In the genomic region with DNA sequence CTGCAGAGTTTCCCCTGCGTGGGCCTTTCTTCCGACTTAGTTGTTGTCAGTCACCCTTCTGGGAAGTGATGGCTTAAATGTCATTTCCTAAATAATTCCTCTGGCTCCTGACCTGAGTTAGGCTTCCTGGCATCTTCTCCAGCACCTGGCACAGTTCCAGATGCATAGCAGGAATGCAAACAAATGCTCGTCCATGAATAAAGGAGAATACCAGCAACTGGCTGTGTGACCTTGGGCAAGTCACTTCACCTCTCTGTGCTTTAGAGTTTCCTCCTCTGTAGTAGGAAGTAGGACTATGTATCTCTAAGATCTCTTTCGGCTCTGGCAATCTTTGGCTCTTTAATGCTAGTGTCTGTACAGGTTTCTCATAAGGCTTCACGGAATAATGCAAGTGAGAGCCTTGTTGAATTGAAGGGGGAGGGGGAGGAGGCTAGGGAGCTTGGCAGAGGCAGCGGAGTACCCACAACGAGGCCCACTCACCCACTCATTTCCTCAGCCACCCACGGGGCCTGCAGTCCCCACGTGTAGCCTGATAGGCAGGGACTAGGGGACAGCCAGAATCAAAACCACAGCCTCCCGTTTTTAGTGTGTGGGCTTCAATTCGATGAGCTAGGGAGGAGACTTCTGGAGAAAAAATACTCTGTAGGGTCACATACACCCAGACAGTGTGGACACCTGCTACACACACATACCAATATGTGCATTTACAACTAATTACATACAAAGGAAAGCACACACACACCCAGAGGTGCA, we compare ENCODE assay signal across 11 cellular contexts. TPM values are rescaled to one million over a fixed set of nuclear protein-coding genes. Genes with fewer than 3 reads are reported as not detected.
DNase-seq lines count a peak whose midpoint lies in the region; ATAC-seq lines count a peak whose summit lies in the region.
"Had no signal": no experiment of that assay in that cellular context is flagged by ENCODE, and none has a peak within 500 bp of the region (broad histone marks: within the 10 kb centered on the region; RNA-seq: fewer than 3 reads in every experiment).

No MANE protein-coding gene starts in this region.

- DNase-seq in NCI-H146 (lab: John Stamatoyannopoulos, UW) (peak; percentile 29), NCI-H146 treated with DMSO at 0.1 percent for 48 hours (lab: John Stamatoyannopoulos, UW; ENCODE audit: unreplicated experiment) (no peak), pulmonary artery endothelial cell (ENCODE audit: low read depth, low spot score) (peak; percentile 15), left cardiac atrium (no peak), HPDE6-E6E7 (ENCODE audit: extremely low spot score) (no peak)
- peak; percentile 21 to 37 for DNase-seq in activated CD4-positive, alpha-beta T cell treated with anti-CD3 and anti-CD28 coated beads, Interleukin-2, amount 50 U/mL, for 4 hours
- no peak for DNase-seq in activated CD8-positive, alpha-beta memory T cell treated with anti-CD3 and anti-CD28 coated beads, Interleukin-2, amount 50 U/mL, for 48 hours
- DNase-seq: 8988T, NCI-H82 had no signal

- ATAC-seq in HG03064 (IDR thresholded peaks at IDR 0.05; ENCODE audit: low read depth, unreplicated experiment) (peak; percentile 16), left cardiac atrium (no peak)
- ATAC-seq: GM23338 had no signal

- intact Hi-C loops in left cardiac atrium (cut with DNase I), result no loop called here

RNA-seq across cellular contexts. Expression of a gene that starts 48.1 kb away (rescaled TPM):
- 0.07 and 0.21 TPM in 2 replicates for total RNA-seq in pulmonary artery endothelial cell
- 10 to 100 TPM; 16.3 to 21.6 TPM for total RNA-seq in left cardiac atrium

Comparison
In these comparisons a context has a peak if more than half of its experiments do, and no peak if none do; other contexts are left out.
1. DNase-seq: peak in NCI-H146 (single experiment), activated CD4-positive, alpha-beta T cell treated with anti-CD3 and anti-CD28 coated beads, Interleukin-2, amount 50 U/mL, for 4 hours (2 of 2) and pulmonary artery endothelial cell (single experiment); none in NCI-H146 treated with DMSO at 0.1 percent for 48 hours (single experiment), activated CD8-positive, alpha-beta memory T cell treated with anti-CD3 and anti-CD28 coated beads, Interleukin-2, amount 50 U/mL, for 48 hours (single experiment), left cardiac atrium (single experiment) and HPDE6-E6E7 (single experiment).
2. RNA of a gene that starts 48.1 kb away (total RNA-seq): 16.3 to 21.6 TPM in left cardiac atrium; 0.07 to 0.21 TPM in pulmonary artery endothelial cell; every median in the first group is over 10 times any median in the second.